Comparison of ENCODE assay signal across 27 cellular contexts in genomic region chr5:34867660-34868059, GRCh38. TPM values are rescaled to one million over a fixed set of nuclear protein-coding genes. Genes with fewer than 3 reads are reported as not detected.
"Had no signal": no experiment of that assay in that cellular context is flagged by ENCODE, and none has a peak within 500 bp of the region (broad histone marks: within the 10 kb centered on the region; RNA-seq: fewer than 3 reads in every experiment).

No MANE protein-coding gene starts in this region.

- H3K9me3 Mint-ChIP-seq: activated T-cell treated with anti-CD3 and anti-CD28 coated beads, Interleukin-2, amount 50 U/mL, for 72 hours; central memory CD8-positive, alpha-beta T cell; naive B cell; stimulated activated naive B cell treated with anti-CD40 and anti-IgM and Interleukin-4, amounts not matched to agents 10 μg/mL and 1 μg/mL and 100 μg/mL, for 72 hours; T-helper 2 cell treated with Interferon-gamma antibody and Interleukin-4, amounts not matched to agents 5 μg/mL and 100 μg/mL, for 36 hours had no signal

- H3K27me3 ChIP-seq: ovary, stomach, uterus had no signal

- H3K27me3 Mint-ChIP-seq: activated CD4-positive, alpha-beta T cell treated with anti-CD3 and anti-CD28 coated beads for 36 hours; activated naive CD8-positive, alpha-beta T cell; central memory CD8-positive, alpha-beta T cell; naive B cell; stimulated activated naive B cell treated with anti-CD40 and anti-IgM and Interleukin-4, amounts not matched to agents 10 μg/mL and 1 μg/mL and 100 μg/mL, for 72 hours had no signal

- H3K4me3 ChIP-seq: left ventricle myocardium inferior, ovary, prostate gland, smooth muscle cell, stomach, thoracic aorta, uterus had no signal

- H3K36me3 Mint-ChIP-seq: naive B cell had no signal

- H3K36me3 ChIP-seq: left ventricle myocardium inferior, ovary, stomach, thoracic aorta, uterus had no signal

- H3K4me2 ChIP-seq: smooth muscle cell had no signal

- H3K9me3 ChIP-seq: left ventricle myocardium inferior, ovary, prostate gland, stomach, thoracic aorta, uterus had no signal

- H3K27ac Mint-ChIP-seq: activated CD4-positive, alpha-beta T cell treated with anti-CD3 and anti-CD28 coated beads for 36 hours; activated naive CD8-positive, alpha-beta T cell; activated T-cell treated with anti-CD3 and anti-CD28 coated beads, Interleukin-2, amount 50 U/mL, for 72 hours; nephron progenitor cell; stimulated activated naive B cell treated with anti-CD40 and anti-IgM and Interleukin-4, amounts not matched to agents 10 μg/mL and 1 μg/mL and 100 μg/mL, for 72 hours; T-helper 2 cell treated with Interferon-gamma antibody and Interleukin-4, amounts not matched to agents 5 μg/mL and 100 μg/mL, for 36 hours had no signal

- H3K4me3 Mint-ChIP-seq: activated CD4-positive, alpha-beta T cell treated with anti-CD3 and anti-CD28 coated beads for 36 hours; activated naive CD8-positive, alpha-beta T cell; activated T-cell treated with anti-CD3 and anti-CD28 coated beads, Interleukin-2, amount 50 U/mL, for 72 hours; central memory CD8-positive, alpha-beta T cell; naive B cell; nephron progenitor cell; stimulated activated naive B cell treated with anti-CD40 and anti-IgM and Interleukin-4, amounts not matched to agents 10 μg/mL and 1 μg/mL and 100 μg/mL, for 72 hours; T-helper 2 cell treated with Interferon-gamma antibody and Interleukin-4, amounts not matched to agents 5 μg/mL and 100 μg/mL, for 36 hours had no signal

- ATAC-seq: activated CD4-positive, alpha-beta T cell treated with anti-CD3 and anti-CD28 coated beads for 36 hours; activated T-cell treated with anti-CD3 and anti-CD28 coated beads, Interleukin-2, amount 50 U/mL, for 72 hours; stimulated activated naive B cell treated with anti-CD40 and anti-IgM and Interleukin-4, amounts not matched to agents 10 μg/mL and 1 μg/mL and 100 μg/mL, for 72 hours had no signal

- H3K4me1 ChIP-seq: prostate gland, stomach, uterus had no signal

- H3K4me1 Mint-ChIP-seq: activated CD4-positive, alpha-beta T cell treated with anti-CD3 and anti-CD28 coated beads for 36 hours; central memory CD8-positive, alpha-beta T cell; naive B cell; stimulated activated naive B cell treated with anti-CD40 and anti-IgM and Interleukin-4, amounts not matched to agents 10 μg/mL and 1 μg/mL and 100 μg/mL, for 72 hours had no signal

- H3K27ac ChIP-seq: left ventricle myocardium inferior, ovary, prostate gland, stomach, uterus had no signal

- DNase-seq: activated CD4-positive, alpha-beta T cell treated with anti-CD3 and anti-CD28 coated beads for 36 hours; activated CD4-positive, alpha-beta T cell treated with anti-CD3 and anti-CD28 coated beads, Interleukin-2, amount 50 U/mL, for 4 hours; activated CD4-positive, CD25-positive, alpha-beta regulatory T cell; activated naive CD4-positive, alpha-beta T cell; activated T-cell treated with anti-CD3 and anti-CD28 coated beads for 4 hours; activated T-cell treated with anti-CD3 and anti-CD28 coated beads, Interleukin-2, amount 50 U/mL, for 72 hours; dermis blood vessel endothelial cell; effector CD8-positive, alpha-beta T cell; glutamatergic neuron; left ventricle myocardium inferior; naive B cell; nephron progenitor cell; stimulated activated CD4-positive, alpha-beta T cell treated with anti-CD3 and anti-CD28 coated beads, Interleukin-15, amount 100 ng/mL, for 24 hours; stimulated activated CD4-positive, alpha-beta T cell treated with anti-CD3 and anti-CD28 coated beads, Interleukin-2, amount 100 ng/mL, for 24 hours; stimulated activated naive B cell treated with anti-CD40 and anti-IgM and Interleukin-4, amounts not matched to agents 10 μg/mL and 1 μg/mL and 100 μg/mL, for 72 hours; stomach; trophoblast cell had no signal

RNA-seq across cellular contexts. Expression of gene TTC23L, which starts 28.7 kb away (rescaled TPM):
- total RNA-seq: epithelial cell of proximal tubule, left ventricle myocardium inferior, lung microvascular endothelial cell had no signal
